28 cellular contexts compared by ENCODE assay signal in the genomic region with DNA sequence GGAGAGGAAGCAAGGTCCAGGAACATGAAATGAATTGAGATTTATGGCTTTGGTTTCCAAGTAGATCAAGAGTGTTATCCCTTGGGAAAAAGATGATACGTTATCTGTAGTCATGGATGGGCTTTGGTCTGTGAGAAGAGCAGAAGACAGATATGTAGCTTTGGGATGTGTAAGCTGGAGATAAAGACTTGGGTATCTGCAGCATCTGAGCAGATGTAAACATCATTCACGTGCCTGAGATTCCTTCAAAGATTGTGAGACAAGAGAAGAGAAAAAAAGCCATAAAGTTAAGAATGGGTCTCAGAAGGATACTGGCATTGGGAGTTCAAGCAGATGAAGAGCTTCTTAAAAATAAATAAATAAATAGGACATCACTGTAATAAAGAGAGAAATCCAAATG.
"Had no signal": no experiment of that assay in that cellular context is flagged by ENCODE, and none has a peak within 500 bp of the region (broad histone marks: within the 10 kb centered on the region; RNA-seq: fewer than 3 reads in every experiment).

No MANE protein-coding gene starts in this region.

- DNase-seq: activated CD4-positive, alpha-beta memory T cell treated with anti-CD3 and anti-CD28 coated beads for 36 hours; activated CD4-positive, alpha-beta T cell treated with anti-CD3 and anti-CD28 coated beads for 48 hours; activated naive CD8-positive, alpha-beta T cell treated with anti-CD3 and anti-CD28 coated beads, Interleukin-2, amount 50 U/mL, for 24 hours; activated T-cell treated with anti-CD3 and anti-CD28 coated beads, Interleukin-2, amount 50 U/mL, for 4 hours; central memory CD4-positive, alpha-beta T cell; colonic mucosa; effector memory CD4-positive, alpha-beta T cell; gastrocnemius medialis; glutamatergic neuron; kidney; left colon; mammary epithelial cell; midbrain; natural killer cell; posterior cingulate gyrus; right cardiac atrium; spleen; stimulated activated naive CD4-positive, alpha-beta T cell treated with Interleukin-2 at 50 U/mL for 16 hours; SW 1271; T1000; transverse colon; WERI-Rb-1 had no signal

- H3K9me3 Mint-ChIP-seq: activated CD4-positive, alpha-beta memory T cell treated with anti-CD3 and anti-CD28 coated beads for 36 hours; activated naive CD4-positive, alpha-beta T cell treated with anti-CD3 and anti-CD28 coated beads, Interleukin-2, amount 50 U/mL, for 24 hours; activated T-cell treated with anti-CD3 and anti-CD28 coated beads, Interleukin-2, amount 50 U/mL, for 4 hours; activated T-helper 2 cell treated with anti-CD3 and anti-CD28 coated beads, Interferon-gamma antibody, Interleukin-2, Interleukin-4, amounts not matched to agents 10 μg/mL and 5 μg/mL and 100 μg/mL, durations not matched to agents 14 hours and 24 hours and 36 hours; natural killer cell; T-helper 1 cell treated with Interleukin-12 subunit alpha and Interleukin-12 subunit beta and Interleukin-4 antibody, amounts not matched to agents 30 μg/mL and 1 μg/mL, for 36 hours had no signal

- H3K4me1 Mint-ChIP-seq: activated naive CD4-positive, alpha-beta T cell treated with anti-CD3 and anti-CD28 coated beads, Interleukin-2, amount 50 U/mL, for 24 hours had no signal

- H3K27ac ChIP-seq: breast epithelium, colonic mucosa, gastrocnemius medialis, hepatocyte, spleen, transverse colon, WERI-Rb-1 had no signal

- H3K79me2 ChIP-seq: hepatocyte had no signal

- ATAC-seq: activated CD4-positive, CD25-positive, alpha-beta regulatory T cell treated with anti-CD3 and anti-CD28 coated beads, Interleukin-2, amount 50 U/mL, for 24 hours; activated naive CD8-positive, alpha-beta T cell treated with anti-CD3 and anti-CD28 coated beads, Interleukin-2, amount 50 U/mL, for 24 hours; activated T-cell treated with anti-CD3 and anti-CD28 coated beads, Interleukin-2, amount 50 U/mL, for 4 hours; gastrocnemius medialis; left colon; natural killer cell; right cardiac atrium had no signal

- H3K4me2 ChIP-seq: hepatocyte had no signal

- H3K9me3 ChIP-seq: breast epithelium, colonic mucosa, gastrocnemius medialis, spleen, transverse colon had no signal

- H3K4me1 ChIP-seq: breast epithelium, colonic mucosa, gastrocnemius medialis, spleen, transverse colon had no signal

- H2AFZ ChIP-seq: hepatocyte had no signal

- H3K27ac Mint-ChIP-seq: activated CD4-positive, alpha-beta memory T cell treated with anti-CD3 and anti-CD28 coated beads for 36 hours; activated naive CD4-positive, alpha-beta T cell treated with anti-CD3 and anti-CD28 coated beads, Interleukin-2, amount 50 U/mL, for 24 hours; activated naive CD8-positive, alpha-beta T cell treated with anti-CD3 and anti-CD28 coated beads, Interleukin-2, amount 50 U/mL, for 24 hours; activated T-helper 2 cell treated with anti-CD3 and anti-CD28 coated beads, Interferon-gamma antibody, Interleukin-2, Interleukin-4, amounts not matched to agents 10 μg/mL and 5 μg/mL and 100 μg/mL, durations not matched to agents 14 hours and 24 hours and 36 hours; T-helper 1 cell treated with Interleukin-12 subunit alpha and Interleukin-12 subunit beta and Interleukin-4 antibody, amounts not matched to agents 30 μg/mL and 1 μg/mL, for 36 hours had no signal

- H3K27me3 Mint-ChIP-seq: activated CD4-positive, alpha-beta memory T cell treated with anti-CD3 and anti-CD28 coated beads for 36 hours; activated naive CD4-positive, alpha-beta T cell treated with anti-CD3 and anti-CD28 coated beads, Interleukin-2, amount 50 U/mL, for 24 hours; activated naive CD8-positive, alpha-beta T cell treated with anti-CD3 and anti-CD28 coated beads, Interleukin-2, amount 50 U/mL, for 24 hours had no signal

- H3K4me3 ChIP-seq: breast epithelium, colonic mucosa, gastrocnemius medialis, hepatocyte, spleen, transverse colon had no signal

- H3K36me3 ChIP-seq: breast epithelium, colonic mucosa, gastrocnemius medialis, transverse colon had no signal

- H3K27me3 ChIP-seq: breast epithelium, colonic mucosa, gastrocnemius medialis, hepatocyte, spleen, transverse colon had no signal

- H3K4me3 Mint-ChIP-seq: activated CD4-positive, alpha-beta memory T cell treated with anti-CD3 and anti-CD28 coated beads for 36 hours; activated naive CD4-positive, alpha-beta T cell treated with anti-CD3 and anti-CD28 coated beads, Interleukin-2, amount 50 U/mL, for 24 hours; activated naive CD8-positive, alpha-beta T cell treated with anti-CD3 and anti-CD28 coated beads, Interleukin-2, amount 50 U/mL, for 24 hours; activated T-cell treated with anti-CD3 and anti-CD28 coated beads, Interleukin-2, amount 50 U/mL, for 4 hours; natural killer cell; T-helper 1 cell treated with Interleukin-12 subunit alpha and Interleukin-12 subunit beta and Interleukin-4 antibody, amounts not matched to agents 30 μg/mL and 1 μg/mL, for 36 hours had no signal
